9 cellular contexts compared by ENCODE assay signal in the genomic region with DNA sequence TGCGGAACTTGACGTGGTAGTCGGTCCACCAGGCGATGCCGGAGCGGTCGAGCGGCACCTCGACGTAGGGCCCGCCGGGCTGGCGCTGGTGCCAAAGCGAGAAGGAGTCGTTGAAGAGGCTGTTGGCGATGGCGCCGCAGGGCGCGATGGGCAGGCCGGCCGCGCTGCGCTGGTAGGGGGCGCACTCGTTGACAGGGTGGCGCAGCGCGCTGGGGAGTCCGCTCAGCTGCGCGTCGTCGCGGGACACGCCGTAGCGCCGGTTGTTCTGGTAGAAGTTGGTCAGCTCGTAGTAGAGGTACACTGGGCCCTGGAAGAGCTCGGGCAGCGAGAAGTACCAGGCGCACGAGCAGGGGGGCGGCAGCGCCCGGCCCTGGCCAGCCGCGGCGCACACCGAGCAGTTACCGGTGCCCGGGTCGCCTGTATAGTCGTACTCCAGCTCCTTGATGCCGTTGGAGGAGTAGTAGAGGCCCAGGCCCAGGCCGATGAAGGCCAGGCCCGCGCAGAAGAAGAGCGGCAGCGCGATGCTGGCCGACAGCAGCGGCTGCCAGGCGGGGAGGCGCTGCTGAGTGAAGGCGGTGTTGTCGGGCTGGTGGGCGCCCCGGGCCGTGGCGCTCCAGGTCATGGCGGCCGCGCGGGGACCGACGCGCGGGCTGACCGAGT. TPM values are rescaled to one million over a fixed set of nuclear protein-coding genes. Genes with fewer than 3 reads are reported as not detected.
DNase-seq lines count a peak whose midpoint lies in the region; ATAC-seq and TF ChIP-seq lines count a peak whose summit lies in the region.
"Had no signal": no experiment of that assay in that cellular context is flagged by ENCODE, and none has a peak within 500 bp of the region (broad histone marks: within the 10 kb centered on the region; RNA-seq: fewer than 3 reads in every experiment).

No MANE protein-coding gene starts in this region.

- TF ChIP-seq CTCF in AG04450 (IDR thresholded peaks at IDR 0.05; ENCODE audit: low read depth, low read length) (peak; percentile 42), choroid plexus epithelial cell (conservative IDR thresholded peaks at IDR 0.05; ENCODE audit: low read depth, low read length) (peak; percentile 17), right lobe of liver (IDR thresholded peaks at IDR 0.05) (peak; percentile 33 to 73 (median 58))

- H3K27me3 ChIP-seq in AG04450 (ENCODE audit: control insufficient read depth, insufficient read depth, low read length) (peaks cover 14% of the 10 kb centered on the region), right lobe of liver (no peaks in the 10 kb centered on the region)

- H3K9me3 ChIP-seq in AG04450 (ENCODE audit: control insufficient read depth, insufficient read depth, low read length): peaks cover 7% of the 10 kb centered on the region; the same call in 1 of the 2 replicates
- H3K9me3 ChIP-seq in right lobe of liver: no peaks in the 10 kb centered on the region
- H3K9me3 ChIP-seq: neutrophil had no signal

- POLR2A ChIA-PET in AG04450 (lab: Yijun Ruan, JAX): no interaction called here

- intact Hi-C loops in right lobe of liver (cut with DNase I): no loop called here

- CTCF ChIA-PET in AG04450 (lab: Charles Lee): interaction anchor here (0.8 to 7.8 kb wide), 7 partner anchors 13 to 949 kb away, joined by 3 to 61 read pairs (median 3); no protein-coding TSS in a partner anchor

- 2% methylated on average over 8 of the region's 81 CpGs for WGBS in right lobe of liver (ENCODE audit: insufficient coverage, low coverage, low lambda C conversion rate, missing lambda C conversion rate)

- no peaks in the 10 kb centered on the region for H3K36me3 ChIP-seq in right lobe of liver
- H3K36me3 ChIP-seq: neutrophil had no signal

- peak overlapping the region; percentile 50 for H3K4me3 ChIP-seq in AG04450 (ENCODE audit: low read depth, low read length)
- peak overlapping the region; percentile 48 for H3K4me3 ChIP-seq in choroid plexus epithelial cell (ENCODE audit: low read depth, low read length)
- H3K4me3 ChIP-seq in right lobe of liver: peak overlapping the region; percentile 52 to 78 (median 69)

- ATAC-seq in HG03175 (IDR thresholded peaks at IDR 0.05; ENCODE audit: unreplicated experiment) (peak; percentile 47), right lobe of liver (peak; percentile 82 to 90 (median 89)), GM21723 (IDR thresholded peaks at IDR 0.05; ENCODE audit: unreplicated experiment) (no peak)

- no peak overlapping the region for H3K27ac ChIP-seq in AG04450 (ENCODE audit: low read depth, low read length)
- peak overlapping the region; percentile 77 to 86 (median 84) for H3K27ac ChIP-seq in right lobe of liver
- H3K27ac ChIP-seq: neutrophil had no signal

- DNase-seq in AG04450 (ENCODE audit: low read depth, low spot score) (no peak), choroid plexus epithelial cell (ENCODE audit: low read depth) (peak; percentile 35), right lobe of liver (peak; percentile 82 to 85 (median 83))
- peak; percentile 62 to 69 for DNase-seq in activated CD4-positive, alpha-beta T cell treated with anti-CD3 and anti-CD28 coated beads for 24 hours (ENCODE audit: low read depth in 2 of 2)
- peak; percentile 77 for DNase-seq in stimulated activated CD4-positive, alpha-beta T cell treated with anti-CD3 and anti-CD28 coated beads, Interleukin-4, amount 100 ng/mL, for 24 hours
- no peak for DNase-seq in NK-92 treated with Interleukin-12 subunit alpha and Interleukin-12 subunit beta, amount 100 ng/mL, for 24 hours (lab: John Stamatoyannopoulos, UW)

- peak; percentile 48 for TF ChIP-seq POLR2A in right lobe of liver (IDR thresholded peaks at IDR 0.05)

- peaks cover 0 to 11% (median 3%) of the 10 kb centered on the region in 4 donors for H3K4me1 ChIP-seq in right lobe of liver

RNA-seq across cellular contexts. Expression of gene TMEM30B, which starts 0.5 kb away (rescaled TPM):
- 0.24 and 0.26 TPM in 2 replicates for polyA plus RNA-seq in AG04450 (2011; rRNA removed)
- 0.32 and 0.39 TPM in 2 replicates for polyA minus RNA-seq in AG04450 (2011; rRNA and poly(A)+ RNA removed)
- total RNA-seq in right lobe of liver: 1 to 10 TPM; 4.5 to 10.0 (median 6.7) TPM

RNA-seq across cellular contexts. Expression of gene PRKCH, which starts 40.7 kb away (rescaled TPM):
- 1.0 and 1.6 TPM in 2 replicates for polyA plus RNA-seq in AG04450 (2011; rRNA removed)
- 1.0 and 1.7 TPM in 2 replicates for polyA minus RNA-seq in AG04450 (2011; rRNA and poly(A)+ RNA removed)
- total RNA-seq in right lobe of liver: 10 to 100 TPM in 2 of 6 experiments, 1 to 10 TPM in 4; 5.0 to 12.1 (median 8.8) TPM

Comparison
In these comparisons a context has a peak if more than half of its experiments do, and no peak if none do; other contexts are left out.
1. DNase-seq: peak in activated CD4-positive, alpha-beta T cell treated with anti-CD3 and anti-CD28 coated beads for 24 hours (2 of 2), choroid plexus epithelial cell (single experiment), right lobe of liver (3 of 3) and stimulated activated CD4-positive, alpha-beta T cell treated with anti-CD3 and anti-CD28 coated beads, Interleukin-4, amount 100 ng/mL, for 24 hours (single experiment); none in AG04450 (single experiment) and NK-92 treated with Interleukin-12 subunit alpha and Interleukin-12 subunit beta, amount 100 ng/mL, for 24 hours (single experiment).
2. Peak in every context shown above with its lines, with median percentiles within 50 percentile points of each other: H3K4me3 ChIP-seq and CTCF ChIP-seq.